Comparison of ENCODE assay signal across 1 cellular context in the genomic region with DNA sequence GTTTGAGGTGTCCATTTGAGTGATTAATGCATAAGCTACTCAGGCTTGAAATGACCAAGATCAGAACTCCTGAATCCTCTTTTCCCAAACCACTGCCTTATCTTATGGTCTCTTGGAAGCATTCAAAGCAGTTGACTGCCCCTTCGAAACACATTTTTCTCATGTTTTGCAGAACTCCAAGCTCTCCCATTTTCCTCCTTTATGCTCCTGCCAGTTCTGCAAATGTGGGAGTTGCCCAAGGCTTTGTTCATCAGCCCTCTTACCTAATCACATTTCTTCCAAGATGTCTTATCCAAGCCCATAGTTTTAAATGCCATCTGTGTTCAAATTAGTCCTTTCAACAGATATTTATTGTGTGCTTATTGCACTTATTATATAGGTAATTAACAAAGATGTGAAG.
TF ChIP-seq lines count a peak whose summit lies in the region.

No MANE protein-coding gene starts in this region.

TF ChIP-seq in GM12878, 131 proteins besides CTCF, POLR2A, EP300 and RAD21:
- no peak for TF ChIP-seq KLF5 (IDR thresholded peaks at IDR 0.05; ENCODE audit: partially characterized antibody)
- no peak for TF ChIP-seq MEF2A (IDR thresholded peaks at IDR 0.05; ENCODE audit: insufficient read depth, low read depth, low read length)
- TF ChIP-seq SUZ12 (IDR thresholded peaks at IDR 0.05; ENCODE audit: unreplicated experiment), result no peak
- no peak for TF ChIP-seq FOS (IDR thresholded peaks at IDR 0.05; ENCODE audit: borderline replicate concordance, extremely low read depth, insufficient read length)
- TF ChIP-seq POLR2AphosphoS2 (IDR thresholded peaks at IDR 0.05; ENCODE audit: low read depth, low read length), result no peak
- no peak for TF ChIP-seq TAF1 (IDR thresholded peaks at IDR 0.05; ENCODE audit: borderline replicate concordance, low read depth, low read length)
- TF ChIP-seq ZNF274 (IDR thresholded peaks at IDR 0.05; ENCODE audit: insufficient read depth, insufficient read length), result no peak
TF ChIP-seq in GM12878: peak in this region for 0.
